In genomic region chr19:3506384-3507340, GRCh38 we compare ENCODE assay signal across 1 cellular context.
TF ChIP-seq lines count a peak whose summit lies in the region.

No MANE protein-coding gene starts in this region.

TF ChIP-seq in GM23338, 12 proteins besides CTCF, POLR2A, EP300 and RAD21 (continued from another document):
- TF ChIP-seq, protein P1, sequence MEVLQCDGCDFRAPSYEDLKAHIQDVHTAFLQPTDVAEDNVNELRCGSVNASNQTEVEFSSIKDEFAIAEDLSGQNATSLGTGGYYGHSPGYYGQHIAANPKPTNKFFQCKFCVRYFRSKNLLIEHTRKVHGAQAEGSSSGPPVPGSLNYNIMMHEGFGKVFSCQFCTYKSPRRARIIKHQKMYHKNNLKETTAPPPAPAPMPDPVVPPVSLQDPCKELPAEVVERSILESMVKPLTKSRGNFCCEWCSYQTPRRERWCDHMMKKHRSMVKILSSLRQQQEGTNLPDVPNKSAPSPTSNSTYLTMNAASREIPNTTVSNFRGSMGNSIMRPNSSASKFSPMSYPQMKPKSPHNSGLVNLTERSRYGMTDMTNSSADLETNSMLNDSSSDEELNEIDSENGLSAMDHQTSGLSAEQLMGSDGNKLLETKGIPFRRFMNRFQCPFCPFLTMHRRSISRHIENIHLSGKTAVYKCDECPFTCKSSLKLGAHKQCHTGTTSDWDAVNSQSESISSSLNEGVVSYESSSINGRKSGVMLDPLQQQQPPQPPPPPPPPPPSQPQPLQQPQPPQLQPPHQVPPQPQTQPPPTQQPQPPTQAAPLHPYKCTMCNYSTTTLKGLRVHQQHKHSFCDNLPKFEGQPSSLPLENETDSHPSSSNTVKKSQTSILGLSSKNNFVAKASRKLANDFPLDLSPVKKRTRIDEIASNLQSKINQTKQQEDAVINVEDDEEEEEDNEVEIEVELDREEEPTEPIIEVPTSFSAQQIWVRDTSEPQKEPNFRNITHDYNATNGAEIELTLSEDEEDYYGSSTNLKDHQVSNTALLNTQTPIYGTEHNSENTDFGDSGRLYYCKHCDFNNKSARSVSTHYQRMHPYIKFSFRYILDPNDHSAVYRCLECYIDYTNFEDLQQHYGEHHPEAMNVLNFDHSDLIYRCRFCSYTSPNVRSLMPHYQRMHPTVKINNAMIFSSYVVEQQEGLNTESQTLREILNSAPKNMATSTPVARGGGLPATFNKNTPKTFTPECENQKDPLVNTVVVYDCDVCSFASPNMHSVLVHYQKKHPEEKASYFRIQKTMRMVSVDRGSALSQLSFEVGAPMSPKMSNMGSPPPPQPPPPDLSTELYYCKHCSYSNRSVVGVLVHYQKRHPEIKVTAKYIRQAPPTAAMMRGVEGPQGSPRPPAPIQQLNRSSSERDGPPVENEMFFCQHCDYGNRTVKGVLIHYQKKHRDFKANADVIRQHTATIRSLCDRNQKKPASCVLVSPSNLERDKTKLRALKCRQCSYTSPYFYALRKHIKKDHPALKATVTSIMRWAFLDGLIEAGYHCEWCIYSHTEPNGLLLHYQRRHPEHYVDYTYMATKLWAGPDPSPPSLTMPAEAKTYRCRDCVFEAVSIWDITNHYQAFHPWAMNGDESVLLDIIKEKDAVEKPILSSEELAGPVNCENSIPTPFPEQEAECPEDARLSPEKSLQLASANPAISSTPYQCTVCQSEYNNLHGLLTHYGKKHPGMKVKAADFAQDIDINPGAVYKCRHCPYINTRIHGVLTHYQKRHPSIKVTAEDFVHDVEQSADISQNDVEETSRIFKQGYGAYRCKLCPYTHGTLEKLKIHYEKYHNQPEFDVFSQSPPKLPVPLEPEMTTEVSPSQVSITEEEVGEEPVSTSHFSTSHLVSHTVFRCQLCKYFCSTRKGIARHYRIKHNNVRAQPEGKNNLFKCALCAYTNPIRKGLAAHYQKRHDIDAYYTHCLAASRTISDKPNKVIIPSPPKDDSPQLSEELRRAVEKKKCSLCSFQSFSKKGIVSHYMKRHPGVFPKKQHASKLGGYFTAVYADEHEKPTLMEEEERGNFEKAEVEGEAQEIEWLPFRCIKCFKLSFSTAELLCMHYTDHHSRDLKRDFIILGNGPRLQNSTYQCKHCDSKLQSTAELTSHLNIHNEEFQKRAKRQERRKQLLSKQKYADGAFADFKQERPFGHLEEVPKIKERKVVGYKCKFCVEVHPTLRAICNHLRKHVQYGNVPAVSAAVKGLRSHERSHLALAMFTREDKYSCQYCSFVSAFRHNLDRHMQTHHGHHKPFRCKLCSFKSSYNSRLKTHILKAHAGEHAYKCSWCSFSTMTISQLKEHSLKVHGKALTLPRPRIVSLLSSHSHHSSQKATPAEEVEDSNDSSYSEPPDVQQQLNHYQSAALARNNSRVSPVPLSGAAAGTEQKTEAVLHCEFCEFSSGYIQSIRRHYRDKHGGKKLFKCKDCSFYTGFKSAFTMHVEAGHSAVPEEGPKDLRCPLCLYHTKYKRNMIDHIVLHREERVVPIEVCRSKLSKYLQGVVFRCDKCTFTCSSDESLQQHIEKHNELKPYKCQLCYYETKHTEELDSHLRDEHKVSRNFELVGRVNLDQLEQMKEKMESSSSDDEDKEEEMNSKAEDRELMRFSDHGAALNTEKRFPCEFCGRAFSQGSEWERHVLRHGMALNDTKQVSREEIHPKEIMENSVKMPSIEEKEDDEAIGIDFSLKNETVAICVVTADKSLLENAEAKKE (CRISPR knock-in tag; IDR thresholded peaks at IDR 0.05): no peak
- no peak for TF ChIP-seq EZH2 (IDR thresholded peaks at IDR 0.05; ENCODE audit: low read depth, unreplicated experiment)
- no peak for TF ChIP-seq JUNB (IDR thresholded peaks at IDR 0.05; ENCODE audit: unreplicated experiment)
- TF ChIP-seq, protein P2, sequence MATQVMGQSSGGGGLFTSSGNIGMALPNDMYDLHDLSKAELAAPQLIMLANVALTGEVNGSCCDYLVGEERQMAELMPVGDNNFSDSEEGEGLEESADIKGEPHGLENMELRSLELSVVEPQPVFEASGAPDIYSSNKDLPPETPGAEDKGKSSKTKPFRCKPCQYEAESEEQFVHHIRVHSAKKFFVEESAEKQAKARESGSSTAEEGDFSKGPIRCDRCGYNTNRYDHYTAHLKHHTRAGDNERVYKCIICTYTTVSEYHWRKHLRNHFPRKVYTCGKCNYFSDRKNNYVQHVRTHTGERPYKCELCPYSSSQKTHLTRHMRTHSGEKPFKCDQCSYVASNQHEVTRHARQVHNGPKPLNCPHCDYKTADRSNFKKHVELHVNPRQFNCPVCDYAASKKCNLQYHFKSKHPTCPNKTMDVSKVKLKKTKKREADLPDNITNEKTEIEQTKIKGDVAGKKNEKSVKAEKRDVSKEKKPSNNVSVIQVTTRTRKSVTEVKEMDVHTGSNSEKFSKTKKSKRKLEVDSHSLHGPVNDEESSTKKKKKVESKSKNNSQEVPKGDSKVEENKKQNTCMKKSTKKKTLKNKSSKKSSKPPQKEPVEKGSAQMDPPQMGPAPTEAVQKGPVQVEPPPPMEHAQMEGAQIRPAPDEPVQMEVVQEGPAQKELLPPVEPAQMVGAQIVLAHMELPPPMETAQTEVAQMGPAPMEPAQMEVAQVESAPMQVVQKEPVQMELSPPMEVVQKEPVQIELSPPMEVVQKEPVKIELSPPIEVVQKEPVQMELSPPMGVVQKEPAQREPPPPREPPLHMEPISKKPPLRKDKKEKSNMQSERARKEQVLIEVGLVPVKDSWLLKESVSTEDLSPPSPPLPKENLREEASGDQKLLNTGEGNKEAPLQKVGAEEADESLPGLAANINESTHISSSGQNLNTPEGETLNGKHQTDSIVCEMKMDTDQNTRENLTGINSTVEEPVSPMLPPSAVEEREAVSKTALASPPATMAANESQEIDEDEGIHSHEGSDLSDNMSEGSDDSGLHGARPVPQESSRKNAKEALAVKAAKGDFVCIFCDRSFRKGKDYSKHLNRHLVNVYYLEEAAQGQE (IDR thresholded peaks at IDR 0.05; ENCODE audit: unreplicated experiment): no peak
- no peak for TF ChIP-seq ZNF331 (CRISPR knock-in tag; IDR thresholded peaks at IDR 0.05; ENCODE audit: low read depth)
- TF ChIP-seq NANOG (IDR thresholded peaks at IDR 0.05; ENCODE audit: borderline replicate concordance): no peak
- TF ChIP-seq, protein P3, sequence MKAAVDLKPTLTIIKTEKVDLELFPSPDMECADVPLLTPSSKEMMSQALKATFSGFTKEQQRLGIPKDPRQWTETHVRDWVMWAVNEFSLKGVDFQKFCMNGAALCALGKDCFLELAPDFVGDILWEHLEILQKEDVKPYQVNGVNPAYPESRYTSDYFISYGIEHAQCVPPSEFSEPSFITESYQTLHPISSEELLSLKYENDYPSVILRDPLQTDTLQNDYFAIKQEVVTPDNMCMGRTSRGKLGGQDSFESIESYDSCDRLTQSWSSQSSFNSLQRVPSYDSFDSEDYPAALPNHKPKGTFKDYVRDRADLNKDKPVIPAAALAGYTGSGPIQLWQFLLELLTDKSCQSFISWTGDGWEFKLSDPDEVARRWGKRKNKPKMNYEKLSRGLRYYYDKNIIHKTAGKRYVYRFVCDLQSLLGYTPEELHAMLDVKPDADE (IDR thresholded peaks at IDR 0.05): no peak
- no peak for TF ChIP-seq ZNF114 (CRISPR knock-in tag; IDR thresholded peaks at IDR 0.05)
- no peak for TF ChIP-seq STAT1 (IDR thresholded peaks at IDR 0.05; ENCODE audit: unreplicated experiment)
